ENCODE assay signal across 1 cellular context in the genomic region with DNA sequence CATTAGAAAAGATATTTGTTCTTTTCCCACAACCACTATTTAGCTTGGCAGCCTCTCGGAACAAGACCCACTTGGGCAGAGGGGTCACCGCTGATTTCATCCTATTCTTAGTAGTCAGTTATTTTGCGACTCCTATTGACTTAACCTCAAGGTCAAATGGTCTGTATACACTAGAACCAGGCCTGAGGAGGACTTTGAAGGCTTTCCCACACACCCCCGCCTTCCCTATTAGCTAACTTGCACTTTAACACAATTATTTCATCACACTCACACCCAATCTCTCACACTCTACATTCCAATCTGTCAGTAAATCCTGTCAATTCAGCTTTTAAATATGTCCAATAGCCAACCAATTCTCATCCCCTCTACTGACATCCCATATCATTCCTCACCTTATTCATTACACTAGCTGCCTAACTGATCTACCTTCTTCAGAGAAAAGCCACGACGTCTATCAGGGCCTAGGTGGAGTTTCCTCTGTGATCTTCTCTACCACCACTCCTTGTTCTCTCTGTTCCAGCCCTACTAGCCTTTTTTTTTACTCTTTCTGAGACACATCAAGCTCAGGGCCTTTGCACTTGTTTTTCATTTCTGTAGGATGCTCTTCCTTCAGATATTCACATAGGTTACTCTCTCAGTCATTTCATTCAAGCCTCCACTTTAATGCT.
TF ChIP-seq lines count a peak whose summit lies in the region.

No MANE protein-coding gene starts in this region.

TF ChIP-seq in GM12878, 131 proteins besides CTCF, POLR2A, EP300 and RAD21:
- TF ChIP-seq, protein P1, sequence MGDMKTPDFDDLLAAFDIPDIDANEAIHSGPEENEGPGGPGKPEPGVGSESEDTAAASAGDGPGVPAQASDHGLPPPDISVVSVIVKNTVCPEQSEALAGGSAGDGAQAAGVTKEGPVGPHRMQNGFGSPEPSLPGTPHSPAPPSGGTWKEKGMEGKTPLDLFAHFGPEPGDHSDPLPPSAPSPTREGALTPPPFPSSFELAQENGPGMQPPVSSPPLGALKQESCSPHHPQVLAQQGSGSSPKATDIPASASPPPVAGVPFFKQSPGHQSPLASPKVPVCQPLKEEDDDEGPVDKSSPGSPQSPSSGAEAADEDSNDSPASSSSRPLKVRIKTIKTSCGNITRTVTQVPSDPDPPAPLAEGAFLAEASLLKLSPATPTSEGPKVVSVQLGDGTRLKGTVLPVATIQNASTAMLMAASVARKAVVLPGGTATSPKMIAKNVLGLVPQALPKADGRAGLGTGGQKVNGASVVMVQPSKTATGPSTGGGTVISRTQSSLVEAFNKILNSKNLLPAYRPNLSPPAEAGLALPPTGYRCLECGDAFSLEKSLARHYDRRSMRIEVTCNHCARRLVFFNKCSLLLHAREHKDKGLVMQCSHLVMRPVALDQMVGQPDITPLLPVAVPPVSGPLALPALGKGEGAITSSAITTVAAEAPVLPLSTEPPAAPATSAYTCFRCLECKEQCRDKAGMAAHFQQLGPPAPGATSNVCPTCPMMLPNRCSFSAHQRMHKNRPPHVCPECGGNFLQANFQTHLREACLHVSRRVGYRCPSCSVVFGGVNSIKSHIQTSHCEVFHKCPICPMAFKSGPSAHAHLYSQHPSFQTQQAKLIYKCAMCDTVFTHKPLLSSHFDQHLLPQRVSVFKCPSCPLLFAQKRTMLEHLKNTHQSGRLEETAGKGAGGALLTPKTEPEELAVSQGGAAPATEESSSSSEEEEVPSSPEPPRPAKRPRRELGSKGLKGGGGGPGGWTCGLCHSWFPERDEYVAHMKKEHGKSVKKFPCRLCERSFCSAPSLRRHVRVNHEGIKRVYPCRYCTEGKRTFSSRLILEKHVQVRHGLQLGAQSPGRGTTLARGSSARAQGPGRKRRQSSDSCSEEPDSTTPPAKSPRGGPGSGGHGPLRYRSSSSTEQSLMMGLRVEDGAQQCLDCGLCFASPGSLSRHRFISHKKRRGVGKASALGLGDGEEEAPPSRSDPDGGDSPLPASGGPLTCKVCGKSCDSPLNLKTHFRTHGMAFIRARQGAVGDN (IDR thresholded peaks at IDR 0.05), result no peak
- TF ChIP-seq TCF12 (IDR thresholded peaks at IDR 0.05; ENCODE audit: low read depth, low read length), result no peak
